23 cellular contexts compared by ENCODE assay signal in genomic region chr16:57253410-57253927, GRCh38. TPM values are rescaled to one million over a fixed set of nuclear protein-coding genes. Genes with fewer than 3 reads are reported as not detected.
DNase-seq lines count a peak whose midpoint lies in the region; ATAC-seq, FAIRE-seq and TF ChIP-seq lines count a peak whose summit lies in the region.
"Had no signal": no experiment of that assay in that cellular context is flagged by ENCODE, and none has a peak within 500 bp of the region (broad histone marks: within the 10 kb centered on the region; RNA-seq: fewer than 3 reads in every experiment).

No MANE protein-coding gene starts in this region.

- TF ChIP-seq EP300 in upper lobe of left lung (IDR thresholded peaks at IDR 0.05), result no peak

- peaks cover 11 to 98% (median 29%) of the 10 kb centered on the region in 3 donors for H3K36me3 ChIP-seq in esophagus squamous epithelium
- H3K36me3 ChIP-seq in left lung, result peaks cover 0 to 96% of the 10 kb centered on the region in 2 donors
- peaks cover 52 to 85% (median 77%) of the 10 kb centered on the region in 4 donors for H3K36me3 ChIP-seq in upper lobe of left lung

- intact Hi-C loops in esophagus squamous epithelium (cut with DNase I), result no loop called here
- intact Hi-C loops in left lung (cut with DNase I), result no loop called here

- H3K27me3 ChIP-seq in esophagus squamous epithelium (no peaks in the 10 kb centered on the region), left lung (no peaks in the 10 kb centered on the region), upper lobe of left lung (no peaks in the 10 kb centered on the region)
- H3K27me3 ChIP-seq: heart left ventricle, tibial nerve had no signal

- FAIRE-seq in RCC 7860 (lab: Jason Lieb, UNC), result peak; percentile 46
- FAIRE-seq: GM18507, HTR-8/SVneo had no signal

- H3K4me3 ChIP-seq in esophagus squamous epithelium (no peak overlapping the region), left lung (no peak overlapping the region), upper lobe of left lung (no peak overlapping the region)
- H3K4me3 ChIP-seq: HAP-1, heart left ventricle, tibial nerve had no signal

- TF ChIP-seq POLR2A in esophagus squamous epithelium (IDR thresholded peaks at IDR 0.05) (no peak), upper lobe of left lung (IDR thresholded peaks at IDR 0.05) (no peak)

- DNase-seq in RCC 7860 (ENCODE audit: low spot score), result no peak
- DNase-seq in esophagus squamous epithelium (lab: John Stamatoyannopoulos, UW), result no peak
- no peak for DNase-seq in left lung
- no peak for DNase-seq in upper lobe of left lung
- DNase-seq: activated CD4-positive, alpha-beta T cell treated with anti-CD3 and anti-CD28 coated beads for 4 hours; activated gamma-delta T cell; activated T-cell treated with anti-CD3 and anti-CD28 coated beads, Interleukin-2, amount 50 U/mL, for 24 hours; DND-41; natural killer cell; NCI-H1436 treated with DMSO at 0.1 percent for 48 hours; occipital lobe; stimulated activated CD4-positive, alpha-beta T cell treated with anti-CD3 and anti-CD28 coated beads, Interleukin-2, amount 100 ng/mL, for 24 hours; T-helper 2 cell had no signal

- WGBS in esophagus squamous epithelium, 2 donors, result 73 to 75% methylated on average over 3 of the region's 3 CpGs
- 80 to 82% methylated on average over 3 of the region's 3 CpGs for WGBS in upper lobe of left lung, 2 donors

- ATAC-seq in left lung (peak; percentile 34), upper lobe of left lung (ENCODE audit: low FRiP score in 2 of 2) (no peak), GM19351 (IDR thresholded peaks at IDR 0.05; ENCODE audit: unreplicated experiment) (no peak), GM18502 (IDR thresholded peaks at IDR 0.05; ENCODE audit: poor library complexity, unreplicated experiment) (no peak), HG03139 (IDR thresholded peaks at IDR 0.05; ENCODE audit: unreplicated experiment) (no peak)
- ATAC-seq: heart left ventricle, natural killer cell, Right ventricle myocardium inferior had no signal

- TF ChIP-seq CTCF in esophagus squamous epithelium (IDR thresholded peaks at IDR 0.05) (no peak), left lung (IDR thresholded peaks at IDR 0.05) (no peak), upper lobe of left lung (IDR thresholded peaks at IDR 0.05) (no peak)

- H3K4me1 ChIP-seq in esophagus squamous epithelium (peaks cover 0 to 70% (median 5%) of the 10 kb centered on the region in 3 donors), left lung (no peaks in the 10 kb centered on the region), upper lobe of left lung (peaks cover 0 to 11% (median 3%) of the 10 kb centered on the region in 4 donors)
- H3K4me1 ChIP-seq: HAP-1, heart left ventricle had no signal

- H3K9me3 ChIP-seq in esophagus squamous epithelium, result no peaks in the 10 kb centered on the region
- H3K9me3 ChIP-seq in left lung, result no peaks in the 10 kb centered on the region
- H3K9me3 ChIP-seq in upper lobe of left lung, result no peaks in the 10 kb centered on the region
- H3K9me3 ChIP-seq: heart left ventricle, tibial nerve had no signal

- H3K27ac ChIP-seq in esophagus squamous epithelium, result peak overlapping the region in 3 of 4 donors; percentile 16 to 82 (median 73)
- H3K27ac ChIP-seq in left lung, result no peak overlapping the region
- H3K27ac ChIP-seq in upper lobe of left lung, result peak overlapping the region; percentile 6 to 51 (median 38)
- H3K27ac ChIP-seq: C4-2B, heart left ventricle had no signal

RNA-seq across cellular contexts. Expression of gene ARL2BP, which starts 8.4 kb away (rescaled TPM):
- 10 to 100 TPM; 44.5 to 75.1 (median 54.6) TPM for total RNA-seq in esophagus squamous epithelium
- 10 to 100 TPM; 51.4 to 69.3 TPM for total RNA-seq in left lung
- 10 to 100 TPM; 18.9 to 74.9 (median 54.2) TPM for total RNA-seq in upper lobe of left lung

RNA-seq across cellular contexts. Expression of gene PLLP, which starts 31.0 kb away (rescaled TPM):
- total RNA-seq in esophagus squamous epithelium, result 10 to 100 TPM; 15.5 to 38.5 (median 31.5) TPM
- total RNA-seq in left lung, result 10 to 100 TPM; 50.6 to 70.6 TPM
- total RNA-seq in upper lobe of left lung, result 100 to 1,000 TPM in 4 of 6 donors, 10 to 100 TPM in 2; 38.8 to 184 (median 114) TPM
- total RNA-seq: natural killer cell had no signal

Comparison
In these comparisons a context has a peak if more than half of its experiments do, and no peak if none do; other contexts are left out.
1. H3K27ac ChIP-seq: peak in esophagus squamous epithelium (3 of 4) and upper lobe of left lung (4 of 4); none in left lung (0 of 2).